34 cellular contexts compared by ENCODE assay signal in the genomic region with DNA sequence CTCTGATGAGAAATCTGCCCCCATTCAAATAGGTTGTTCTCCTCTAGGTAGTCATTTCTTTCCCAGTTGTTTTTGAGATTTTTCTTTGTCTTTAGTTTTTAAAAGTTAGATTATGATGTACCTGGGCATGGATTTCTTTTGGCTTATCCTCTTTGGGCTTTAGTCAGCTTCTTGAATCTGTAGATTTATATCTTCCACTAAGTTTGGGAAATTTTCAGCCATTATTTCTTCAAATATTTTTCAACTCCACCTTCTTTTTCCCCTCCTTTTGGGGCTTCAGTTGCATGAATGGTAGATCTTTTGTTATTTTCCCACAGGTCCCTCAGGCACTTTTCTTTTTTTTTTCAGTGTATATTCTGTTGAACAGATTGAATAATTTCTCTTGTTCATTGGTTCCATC.
A peak's percentile ranks its signal among the peaks of the same experiment; 100 is the strongest.
DNase-seq lines count a peak whose midpoint lies in the region; ATAC-seq, FAIRE-seq and TF ChIP-seq lines count a peak whose summit lies in the region.
"Had no signal": no experiment of that assay in that cellular context is flagged by ENCODE, and none has a peak within 500 bp of the region (broad histone marks: within the 10 kb centered on the region; RNA-seq: fewer than 3 reads in every experiment).

No MANE protein-coding gene starts in this region.

- ATAC-seq in SK-N-SH treated with all-trans-retinoic acid at 6 μM for 48 hours = no peak
- no peak for ATAC-seq in A549
- no peak for ATAC-seq in left lobe of liver
- ATAC-seq: CD8-positive, alpha-beta T cell had no signal

- no peak for TF ChIP-seq CTCF in SK-N-SH (IDR thresholded peaks at IDR 0.05)
- TF ChIP-seq CTCF in A549 (IDR thresholded peaks at IDR 0.05) = no peak
- no peak for TF ChIP-seq CTCF in HEK293 (tag by site-specific recombination; IDR thresholded peaks at IDR 0.05)
- no peak for TF ChIP-seq CTCF in astrocyte (IDR thresholded peaks at IDR 0.05; ENCODE audit: insufficient read depth, low read depth, low read length)

- H3F3A ChIP-seq in SK-N-SH (replicated peaks; ENCODE audit: insufficient read depth) = peaks cover 3% of the 10 kb centered on the region

- peaks cover 5% of the 10 kb centered on the region for H3K4me1 Mint-ChIP-seq in astrocyte (ENCODE audit: low read depth, unreplicated experiment)
- H3K4me1 Mint-ChIP-seq: CD14-positive monocyte; CD4-positive, alpha-beta memory T cell; CD4-positive, CD25-positive, alpha-beta regulatory T cell; CD8-positive, alpha-beta memory T cell had no signal

- no peak for TF ChIP-seq RAD21 in SK-N-SH (IDR thresholded peaks at IDR 0.05; ENCODE audit: low read length)
- no peak for TF ChIP-seq RAD21 in A549 (conservative IDR thresholded peaks at IDR 0.05 in 1 of 2, IDR thresholded peaks at IDR 0.05 in 1 of 2)

- H3K79me2 ChIP-seq in SK-N-SH (ENCODE audit: insufficient read depth) = no peaks in the 10 kb centered on the region
- no peaks in the 10 kb centered on the region for H3K79me2 ChIP-seq in astrocyte (ENCODE audit: insufficient read depth, low read length)

- H3K27ac ChIP-seq in SK-N-SH (ENCODE audit: low read depth in 2 of 2, low read length in 1 of 2) (no peak overlapping the region), A549 (no peak overlapping the region), HEK293 (ENCODE audit: extremely low read depth, low read depth, low read length) (no peak overlapping the region), astrocyte (ENCODE audit: low read depth, low read length) (no peak overlapping the region)
- H3K27ac ChIP-seq: 22Rv1; BLaER1; BLaER1 treated with 17β-estradiol and CSF1 and Interleukin-3, amounts not matched to agents 10 nM and 100 nM; C4-2B had no signal

- H3K4me1 ChIP-seq in SK-N-SH (ENCODE audit: control insufficient read depth in 1 of 2, insufficient read depth in 2 of 2, low read depth in 1 of 2, low read length in 1 of 2) = no peaks in the 10 kb centered on the region; a peak in 1 of 4 replicates
- no peaks in the 10 kb centered on the region for H3K4me1 ChIP-seq in A549
- 0 out of 2 replicates have a peak, but pooled peaks cover 2% of the 10 kb centered on the region for H3K4me1 ChIP-seq in HEK293 (ENCODE audit: control insufficient read depth, insufficient read depth, low read length)
- peaks cover 3% of the 10 kb centered on the region for H3K4me1 ChIP-seq in astrocyte (ENCODE audit: insufficient read depth, low read length)
- H3K4me1 ChIP-seq: BE2C; BLaER1; BLaER1 treated with 17β-estradiol and CSF1 and Interleukin-3, amounts not matched to agents 10 nM and 100 nM; Caco-2 had no signal

- H2AFZ ChIP-seq in SK-N-SH (ENCODE audit: low read depth) (no peak overlapping the region), astrocyte (ENCODE audit: low read depth, low read length) (no peak overlapping the region)

- H3K4me2 ChIP-seq in SK-N-SH (no peak overlapping the region), A549 (no peak overlapping the region), astrocyte (ENCODE audit: low read length) (no peak overlapping the region)
- H3K4me2 ChIP-seq: BLaER1; BLaER1 treated with 17β-estradiol and CSF1 and Interleukin-3, amounts not matched to agents 10 nM and 100 nM had no signal

- DNase-seq in SK-N-SH (no peak), A549 (ENCODE audit: low read depth in 1 of 2, low spot score in 1 of 2) (no peak), astrocyte (ENCODE audit: low read depth) (no peak), EL (no peak), left lobe of liver (ENCODE audit: low spot score) (no peak), globus pallidus (ENCODE audit: low spot score) (no peak)
- DNase-seq: 8988T; ACHN; AML-193; BE2C; C1 segment of cervical spinal cord; Caco-2; Calu3; CD4-positive, alpha-beta memory T cell; CD4-positive, alpha-beta T cell; CD4-positive, CD25-positive, alpha-beta regulatory T cell; CD8-positive, alpha-beta memory T cell; CD8-positive, alpha-beta T cell; COR-L47; DMS 273 treated with DMSO at 0.1 percent for 48 hours; DMS153; DMS53; DMS79; DMS79 treated with DMSO at 0.1 percent for 48 hours; DND-41 had no signal

- TF ChIP-seq EP300 in SK-N-SH (IDR thresholded peaks at IDR 0.05; ENCODE audit: borderline replicate concordance in 1 of 2, low read depth in 1 of 2, low read length in 1 of 2) (no peak), A549 (IDR thresholded peaks at IDR 0.05) (no peak)

- H3K9me3 Mint-ChIP-seq in astrocyte (ENCODE audit: unreplicated experiment) = no peaks in the 10 kb centered on the region
- H3K9me3 Mint-ChIP-seq: CD4-positive, alpha-beta T cell; CD4-positive, CD25-positive, alpha-beta regulatory T cell had no signal

- peaks cover 0 to 21% of the 10 kb centered on the region in 2 experiments for H3K36me3 ChIP-seq in SK-N-SH (replicated peaks in 1 of 2; ENCODE audit: control insufficient read depth in 1 of 2, insufficient read depth in 2 of 2, low read length in 1 of 2)
- peaks cover 0 to 21% of the 10 kb centered on the region in 2 experiments; a peak in 1 of 3 replicates for H3K36me3 ChIP-seq in HEK293 (ENCODE audit: control insufficient read depth in 2 of 2, insufficient read depth in 1 of 2, low read length in 2 of 2)
- H3K36me3 ChIP-seq in astrocyte (ENCODE audit: insufficient read depth, low read length) = no peaks in the 10 kb centered on the region
- H3K36me3 ChIP-seq: BE2C had no signal

- TF ChIP-seq POLR2A in A549 (IDR thresholded peaks at IDR 0.05; ENCODE audit: low read length) = no peak

- no peaks in the 10 kb centered on the region for H4K20me1 ChIP-seq in SK-N-SH (ENCODE audit: insufficient read depth)
- no peaks in the 10 kb centered on the region for H4K20me1 ChIP-seq in astrocyte (ENCODE audit: insufficient read depth, low read length)
- H4K20me1 ChIP-seq: BLaER1 treated with 17β-estradiol and CSF1 and Interleukin-3, amounts not matched to agents 10 nM and 100 nM had no signal

- H3K27ac Mint-ChIP-seq in astrocyte (ENCODE audit: unreplicated experiment) = no peak overlapping the region
- H3K27ac Mint-ChIP-seq: B cell; CD14-positive monocyte; CD4-positive, alpha-beta memory T cell; CD4-positive, alpha-beta T cell; CD4-positive, CD25-positive, alpha-beta regulatory T cell; CD8-positive, alpha-beta memory T cell; CD8-positive, alpha-beta T cell had no signal

- peaks cover 4% of the 10 kb centered on the region for H3K36me3 Mint-ChIP-seq in astrocyte (ENCODE audit: low read depth, unreplicated experiment)
- H3K36me3 Mint-ChIP-seq: CD4-positive, alpha-beta memory T cell; CD4-positive, CD25-positive, alpha-beta regulatory T cell; CD8-positive, alpha-beta memory T cell; CD8-positive, alpha-beta T cell had no signal

- H3K27me3 ChIP-seq in SK-N-SH (ENCODE audit: insufficient read depth) (no peaks in the 10 kb centered on the region), astrocyte (ENCODE audit: insufficient read depth, low read length) (no peaks in the 10 kb centered on the region)
- H3K27me3 ChIP-seq: BE2C; BLaER1; BLaER1 treated with 17β-estradiol and CSF1 and Interleukin-3, amounts not matched to agents 10 nM and 100 nM had no signal

- H3K4me3 Mint-ChIP-seq in astrocyte (ENCODE audit: unreplicated experiment) = no peak overlapping the region
- H3K4me3 Mint-ChIP-seq: B cell; CD14-positive monocyte; CD4-positive, alpha-beta memory T cell; CD4-positive, alpha-beta T cell; CD4-positive, CD25-positive, alpha-beta regulatory T cell; CD8-positive, alpha-beta memory T cell; CD8-positive, alpha-beta T cell had no signal

- CTCF ChIA-PET in SK-N-SH (lab: Yijun Ruan, JAX) = no interaction called here
- CTCF ChIA-PET in A549 (lab: Yijun Ruan, JAX) = interaction anchor here (0.6 kb wide), 1 partner anchor 182 kb away, joined by 3 read pairs; no protein-coding TSS in a partner anchor
- CTCF ChIA-PET in HEK293 (lab: Yijun Ruan, JAX) = interaction anchor here (0.7 kb wide), 1 partner anchor 341 kb away, joined by 7 read pairs; no protein-coding TSS in a partner anchor

- no peaks in the 10 kb centered on the region for H3K9me2 ChIP-seq in SK-N-SH

- H3K9ac ChIP-seq in SK-N-SH (no peak overlapping the region), astrocyte (ENCODE audit: low read length) (no peak overlapping the region)
- H3K9ac ChIP-seq: BLaER1; BLaER1 treated with 17β-estradiol and CSF1 and Interleukin-3, amounts not matched to agents 10 nM and 100 nM had no signal

- H3K9me3 ChIP-seq in SK-N-SH = 0 out of 2 replicates have a peak, but pooled peaks cover 6% of the 10 kb centered on the region
- H3K9me3 ChIP-seq in A549 = no peaks in the 10 kb centered on the region; the same call in 2 of the 3 replicates
- H3K9me3 ChIP-seq in HEK293 (ENCODE audit: control insufficient read depth, insufficient read depth, low read depth, low read length) = no peaks in the 10 kb centered on the region
- H3K9me3 ChIP-seq in astrocyte (ENCODE audit: insufficient read depth, low read depth, low read length) = no peaks in the 10 kb centered on the region
- H3K9me3 ChIP-seq: BE2C, Caco-2 had no signal

- no peaks in the 10 kb centered on the region for H3K27me3 Mint-ChIP-seq in astrocyte (ENCODE audit: low read depth, unreplicated experiment)
- H3K27me3 Mint-ChIP-seq: B cell; CD4-positive, alpha-beta memory T cell; CD4-positive, alpha-beta T cell; CD4-positive, CD25-positive, alpha-beta regulatory T cell had no signal

- POLR2A ChIA-PET in SK-N-SH (lab: Yijun Ruan, JAX) = no interaction called here
- POLR2A ChIA-PET in A549 (lab: Yijun Ruan, JAX) = no interaction called here
- POLR2A ChIA-PET in HEK293 (lab: Yijun Ruan, JAX) = no interaction called here

- H3K4me3 ChIP-seq in SK-N-SH (ENCODE audit: low read depth in 2 of 2, low read length in 1 of 2) (no peak overlapping the region), A549 (no peak overlapping the region), HEK293 (ENCODE audit: low read depth, low read length) (no peak overlapping the region), astrocyte (ENCODE audit: insufficient read depth, low read depth, low read length) (no peak overlapping the region)
- H3K4me3 ChIP-seq: BLaER1; BLaER1 treated with 17β-estradiol and CSF1 and Interleukin-3, amounts not matched to agents 10 nM and 100 nM had no signal

- FAIRE-seq in A549 (lab: Jason Lieb, UNC) (peak; percentile 51), astrocyte (lab: Jason Lieb, UNC) (peak; percentile 78)
- FAIRE-seq: A204.1 had no signal

TF ChIP-seq in SK-N-SH treated with all-trans-retinoic acid at 6 μM for 48 hours, 23 proteins besides CTCF, POLR2A, EP300 and RAD21:
- TF ChIP-seq ZNF70 (CRISPR knock-in tag; IDR thresholded peaks at IDR 0.05) (peak; percentile 40; the same call in 1 of the 2 replicates), ISL1 (CRISPR knock-in tag; IDR thresholded peaks at IDR 0.05) (no peak)

TF ChIP-seq in SK-N-SH, 30 proteins besides CTCF, POLR2A, EP300 and RAD21:
- TF ChIP-seq FOSL2 (IDR thresholded peaks at IDR 0.05; ENCODE audit: borderline replicate concordance, low read depth) (no peak), EZH2phosphoT487 (IDR thresholded peaks at IDR 0.05; ENCODE audit: borderline replicate concordance, low read depth) (no peak)

TF ChIP-seq in A549, 52 proteins besides CTCF, POLR2A, EP300 and RAD21 (continues in another document):
- no peak for TF ChIP-seq TFCP2L1 (CRISPR knock-in tag; IDR thresholded peaks at IDR 0.05)
- no peak for TF ChIP-seq RCOR1 (IDR thresholded peaks at IDR 0.05; ENCODE audit: low read depth, low read length)
- no peak for TF ChIP-seq NR3C1 (IDR thresholded peaks at IDR 0.05)
- no peak for TF ChIP-seq EHMT2 (IDR thresholded peaks at IDR 0.05; ENCODE audit: low read depth)

TF ChIP-seq in HEK293, 187 proteins besides CTCF, POLR2A, EP300 and RAD21 (continues in another document):
- no peak for TF ChIP-seq ZBTB8A (tag by site-specific recombination; IDR thresholded peaks at IDR 0.05)
